ENCODE assay signal across 9 cellular contexts in genomic region chr12:6180300-6181051, GRCh38. TPM values are rescaled to one million over a fixed set of nuclear protein-coding genes. Genes with fewer than 3 reads are reported as not detected.
DNase-seq lines count a peak whose midpoint lies in the region; ATAC-seq, FAIRE-seq and TF ChIP-seq lines count a peak whose summit lies in the region.
"Had no signal": no experiment of that assay in that cellular context is flagged by ENCODE, and none has a peak within 500 bp of the region (broad histone marks: within the 10 kb centered on the region; RNA-seq: fewer than 3 reads in every experiment).

No MANE protein-coding gene starts in this region.

- FAIRE-seq in bronchial epithelial cell (lab: Jason Lieb, UNC) = no peak

- H3K27me3 ChIP-seq in bronchial epithelial cell (ENCODE audit: control insufficient read depth, insufficient read depth, low read length) (no peaks in the 10 kb centered on the region), stomach smooth muscle (ENCODE audit: control insufficient read depth in 1 of 2, insufficient read depth in 2 of 2, low read length in 2 of 2) (no peaks in the 10 kb centered on the region)

- H3K9me3 ChIP-seq in stomach smooth muscle (ENCODE audit: control insufficient read depth in 2 of 2, low read length in 2 of 2) = no peaks in the 10 kb centered on the region

- no peak overlapping the region for H3K9ac ChIP-seq in stomach smooth muscle (ENCODE audit: low read length in 2 of 2)

- H3K36me3 ChIP-seq in bronchial epithelial cell (ENCODE audit: control insufficient read depth, insufficient read depth, low read length) = no peaks in the 10 kb centered on the region
- H3K36me3 ChIP-seq in stomach smooth muscle (ENCODE audit: control insufficient read depth in 2 of 2, insufficient read depth in 2 of 2, low read length in 2 of 2) = no peaks in the 10 kb centered on the region

- H3K4me1 ChIP-seq in stomach smooth muscle (ENCODE audit: control insufficient read depth, insufficient read depth, low read length) = peaks cover 51% of the 10 kb centered on the region

- intact Hi-C loops in left colon (cut with DNase I, micrococcal nuclease) = loop anchor here in 1 of 2 donors (10.0 kb wide), 1 partner anchor 116 kb away; no protein-coding TSS in a partner anchor

- no peak for TF ChIP-seq CTCF in bronchial epithelial cell (IDR thresholded peaks at IDR 0.05; ENCODE audit: insufficient read depth, low read length, severe bottlenecking)

- no peak overlapping the region for H3K4me3 ChIP-seq in bronchial epithelial cell (ENCODE audit: low read depth, low read length)
- no peak overlapping the region for H3K4me3 ChIP-seq in stomach smooth muscle (ENCODE audit: low read length in 2 of 2)

- DNase-seq in HT-29 (ENCODE audit: low spot score) (peak; percentile 45), bronchial epithelial cell (ENCODE audit: low read depth) (peak; percentile 70), left colon (peak; percentile 31 to 60)
- no peak for DNase-seq in stimulated activated CD4-positive, alpha-beta T cell treated with anti-CD3 and anti-CD28 coated beads, Interleukin-4, amount 100 ng/mL, for 1 hour
- no peak for DNase-seq in activated effector memory CD4-positive, alpha-beta T cell treated with anti-CD3 and anti-CD28 coated beads, Interleukin-2, amount 50 U/mL, for 16 hours
- DNase-seq: NCI-H2227 treated with DMSO at 0.1 percent for 48 hours had no signal

- H3K27ac ChIP-seq in stomach smooth muscle (ENCODE audit: low read length) = peak overlapping the region; percentile 93

- ATAC-seq in left colon (no peak), HG03095 (IDR thresholded peaks at IDR 0.05; ENCODE audit: unreplicated experiment) (no peak), GM18870 (IDR thresholded peaks at IDR 0.05; ENCODE audit: unreplicated experiment) (no peak)

RNA-seq across cellular contexts. Expression of gene CD9, which starts 19.7 kb away (rescaled TPM):
- 164 and 169 TPM in 2 replicates for total RNA-seq in HT-29 (2014; rRNA removed; shearing (Covaris generic))
- total RNA-seq in bronchial epithelial cell (492 and 634 TPM in 2 replicates), left colon (100 to 1,000 TPM; 574 to 766 TPM)

RNA-seq across cellular contexts. Expression of gene VWF, which starts 56.0 kb away (rescaled TPM):
- total RNA-seq in HT-29 (2014; rRNA removed; shearing (Covaris generic)) = under 0.01 TPM in 1 of 2 replicates, not detected in the other
- total RNA-seq in bronchial epithelial cell (0.26 and 0.51 TPM in 2 replicates), left colon (10 to 100 TPM; 42.8 to 48.5 TPM)

Comparison
In these comparisons a context has a peak if more than half of its experiments do, and no peak if none do; other contexts are left out.
1. DNase-seq: peak in HT-29 (single experiment), bronchial epithelial cell (single experiment) and left colon (2 of 2); none in stimulated activated CD4-positive, alpha-beta T cell treated with anti-CD3 and anti-CD28 coated beads, Interleukin-4, amount 100 ng/mL, for 1 hour (single experiment) and activated effector memory CD4-positive, alpha-beta T cell treated with anti-CD3 and anti-CD28 coated beads, Interleukin-2, amount 50 U/mL, for 16 hours (single experiment).
2. RNA of gene VWF, which starts 56.0 kb away (total RNA-seq): 42.8 to 48.5 TPM in left colon; 0.26 to 0.51 TPM in bronchial epithelial cell and under 0.01 TPM in HT-29; every median in the first group is over 10 times any median in the second.